Comparison of ENCODE assay signal across 8 cellular contexts in the genomic region with DNA sequence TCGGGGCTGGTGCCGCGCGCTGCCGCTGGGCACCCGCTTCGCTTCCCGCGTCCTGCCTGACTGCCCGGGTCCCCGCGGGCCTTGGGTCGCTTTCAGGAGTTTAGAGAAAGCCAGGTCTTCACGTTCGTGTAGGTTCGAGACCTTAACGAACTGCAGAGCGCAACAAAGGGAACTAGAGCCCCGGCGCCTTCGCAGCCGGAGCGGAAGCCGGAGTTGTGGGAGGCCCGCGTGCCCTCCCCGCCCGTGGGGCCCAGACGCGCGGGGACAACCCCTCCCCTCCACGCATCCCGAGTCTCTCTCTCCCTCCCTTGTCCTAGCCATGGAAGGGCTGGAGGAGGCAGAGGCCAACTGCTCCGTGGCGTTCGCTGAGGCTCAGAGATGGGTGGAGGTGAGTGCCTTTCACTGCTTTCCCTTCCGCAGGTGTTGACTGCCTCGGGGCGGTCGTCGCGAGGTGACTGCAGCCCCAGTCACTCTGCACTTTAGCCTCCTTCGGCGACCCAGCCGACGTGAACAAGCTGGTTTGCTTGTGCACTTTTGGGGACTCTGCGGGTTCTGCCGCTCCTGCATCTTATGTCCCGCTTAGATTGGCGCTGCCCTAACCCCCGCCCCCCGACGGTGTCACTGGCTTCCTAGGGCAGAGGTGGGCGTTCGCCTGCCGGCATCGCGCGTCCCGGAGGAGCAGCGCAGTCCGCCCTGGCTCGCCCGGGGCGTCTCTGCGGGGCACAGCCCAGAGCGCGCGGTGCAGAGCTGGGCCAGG. TPM values are rescaled to one million over a fixed set of nuclear protein-coding genes. Genes with fewer than 3 reads are reported as not detected.
DNase-seq lines count a peak whose midpoint lies in the region; ATAC-seq, FAIRE-seq and TF ChIP-seq lines count a peak whose summit lies in the region.

No MANE protein-coding gene starts in this region.

- TF ChIP-seq POLR2A in body of pancreas (IDR thresholded peaks at IDR 0.05) = peak in 2 of 3 donors; percentile 47 to 51

- H3K9me3 ChIP-seq in HUES48 (ENCODE audit: control insufficient read depth, insufficient read depth, low read length) (no peaks in the 10 kb centered on the region), body of pancreas (no peaks in the 10 kb centered on the region)

- intact Hi-C loops in body of pancreas (cut with DNase I) = no loop called here

- peak; percentile 65 for DNase-seq in EH (ENCODE audit: low read depth)
- DNase-seq in T-helper 9 cell = peak; percentile 19
- DNase-seq in body of pancreas = peak; percentile 13 to 35 (median 30)
- peak; percentile 73 for DNase-seq in islet precursor cell
- DNase-seq in stimulated activated CD4-positive, alpha-beta T cell treated with anti-CD3 and anti-CD28 coated beads, Interleukin-15, amount 100 ng/mL, for 24 hours = peak; percentile 66
- no peak for DNase-seq in RCC 7860 (ENCODE audit: low spot score)

- H3K9ac ChIP-seq in HUES48 (ENCODE audit: low read depth, low read length) = peak overlapping the region; percentile 46; the same call in 1 of the 2 replicates

- FAIRE-seq in RCC 7860 (lab: Jason Lieb, UNC) = no peak

- no peak for TF ChIP-seq CTCF in body of pancreas (IDR thresholded peaks at IDR 0.05)

- H3K4me3 ChIP-seq in HUES48 (ENCODE audit: low read depth, low read length) = peak overlapping the region; percentile 63
- H3K4me3 ChIP-seq in body of pancreas = peak overlapping the region; percentile 48 to 56

- H3K4me1 ChIP-seq in HUES48 (ENCODE audit: control insufficient read depth, insufficient read depth, low read length) (peaks cover 35% of the 10 kb centered on the region), body of pancreas (peaks cover 18% of the 10 kb centered on the region)

- 1 to 2% methylated on average over 7 to 54 of the region's 69 CpGs for WGBS in body of pancreas, 2 donors

- peaks cover 3% of the 10 kb centered on the region; the same call in 1 of the 2 replicates for H3K36me3 ChIP-seq in HUES48 (ENCODE audit: control insufficient read depth, insufficient read depth, low read length)
- H3K36me3 ChIP-seq in body of pancreas (replicated peaks in 1 of 2; ENCODE audit: insufficient read depth in 1 of 2, low read depth in 2 of 2) = no peaks in the 10 kb centered on the region

- H3K27me3 ChIP-seq in HUES48 (ENCODE audit: control insufficient read depth, insufficient read depth, low read length) = peaks cover 39% of the 10 kb centered on the region
- peaks cover 0 to 3% of the 10 kb centered on the region in 2 donors for H3K27me3 ChIP-seq in body of pancreas

- ATAC-seq in GM21515 (IDR thresholded peaks at IDR 0.05; ENCODE audit: unreplicated experiment) (peak; percentile 58), body of pancreas (peak; percentile 36)

- H3K27ac ChIP-seq in HUES48 (ENCODE audit: low read depth, low read length) = no peak overlapping the region
- H3K27ac ChIP-seq in body of pancreas = peak overlapping the region; percentile 78 to 87 (median 86)

RNA-seq across cellular contexts. Expression of gene LMO7, which starts 0.4 kb away (rescaled TPM):
- 10 to 100 TPM; 50.6 to 56.0 TPM for total RNA-seq in body of pancreas
